Comparison of ENCODE assay signal across 26 cellular contexts in genomic region chr5:62298118-62298517, GRCh38. TPM values are rescaled to one million over a fixed set of nuclear protein-coding genes. Genes with fewer than 3 reads are reported as not detected.
DNase-seq lines count a peak whose midpoint lies in the region; ATAC-seq, FAIRE-seq and TF ChIP-seq lines count a peak whose summit lies in the region.
"Had no signal": no experiment of that assay in that cellular context is flagged by ENCODE, and none has a peak within 500 bp of the region (broad histone marks: within the 10 kb centered on the region; RNA-seq: fewer than 3 reads in every experiment).

No MANE protein-coding gene starts in this region.

- H3K27ac ChIP-seq in CD4-positive, alpha-beta T cell (ENCODE audit: low read depth, low read length), result no peak overlapping the region
- no peak overlapping the region for H3K27ac ChIP-seq in CD4-positive, alpha-beta memory T cell (ENCODE audit: low read depth, low read length)
- H3K27ac ChIP-seq in pancreas, result no peak overlapping the region

- intact Hi-C loops in CD4-positive, alpha-beta T cell (cut with DNase I, micrococcal nuclease), result loop anchor here in 1 of 2 experiments (2.0 kb wide), 1 partner anchor 41 kb away; no protein-coding TSS in a partner anchor
- intact Hi-C loops in CD4-positive, alpha-beta memory T cell (cut with micrococcal nuclease), result no loop called here
- intact Hi-C loops in pancreas (cut with DNase I), result no loop called here

- no peak for DNase-seq in CD4-positive, alpha-beta T cell
- no peak for DNase-seq in CD4-positive, alpha-beta memory T cell
- no peak for DNase-seq in naive thymus-derived CD8-positive, alpha-beta T cell
- DNase-seq in GM10248 (ENCODE audit: extremely low spot score) (no peak), NCI-H2107 treated with DMSO at 0.1 percent for 48 hours (lab: John Stamatoyannopoulos, UW; ENCODE audit: unreplicated experiment) (no peak), pancreas (no peak)
- DNase-seq: C1 segment of cervical spinal cord; Calu3; DND-41; HFFc6; KBM-7; MV-4-11; NCI-H1105; NCI-H146; NCI-H1930; NCI-H2107; NCI-H446 treated with DMSO at 0.1 percent for 48 hours; NCI-H526; NCI-H82; NK-92 treated with Interleukin-12 subunit alpha and Interleukin-12 subunit beta, amount 100 ng/mL, for 24 hours; PC-3; SK-N-SH had no signal

- CTCF ChIA-PET in CD4-positive, alpha-beta T cell (lab: Charles Lee), result interaction anchor here (1.9 kb wide), 1 partner anchor 8 kb away, joined by 4 read pairs; the partner anchor contains the start of gene KIF2A
- CTCF ChIA-PET in CD4-positive, alpha-beta memory T cell (lab: Charles Lee; ENCODE audit: partially characterized antibody), result interaction anchor here (1.0 to 1.8 kb wide), 4 partner anchors 10 to 74 kb away, joined by 3 to 8 read pairs (median 6); no protein-coding TSS in a partner anchor
- CTCF ChIA-PET in GM10248 (lab: Yijun Ruan, JAX), result interaction anchor here (0.9 to 1.6 kb wide), 2 partner anchors 13 to 17 kb away, joined by 3 read pairs; no protein-coding TSS in a partner anchor

- H3K4me1 Mint-ChIP-seq in CD4-positive, alpha-beta T cell (ENCODE audit: low read depth), result peaks cover 67% of the 10 kb centered on the region
- H3K4me1 Mint-ChIP-seq in CD4-positive, alpha-beta memory T cell, result peaks cover 37 to 75% (median 55%) of the 10 kb centered on the region in 4 donors
- H3K4me1 Mint-ChIP-seq in activated T-helper 17 cell treated with anti-CD3 and anti-CD28 coated beads, Interleukin-2, amount 50 U/mL, for 72 hours, result peaks cover 34% of the 10 kb centered on the region
- peaks cover 30 to 58% (median 50%) of the 10 kb centered on the region in 4 donors for H3K4me1 Mint-ChIP-seq in naive thymus-derived CD8-positive, alpha-beta T cell

- H3K36me3 Mint-ChIP-seq in CD4-positive, alpha-beta T cell (ENCODE audit: low read depth), result no peaks in the 10 kb centered on the region
- H3K36me3 Mint-ChIP-seq in CD4-positive, alpha-beta memory T cell, result peaks cover 1 to 3% of the 10 kb centered on the region in 2 donors
- no peaks in the 10 kb centered on the region for H3K36me3 Mint-ChIP-seq in activated T-helper 17 cell treated with anti-CD3 and anti-CD28 coated beads, Interleukin-2, amount 50 U/mL, for 72 hours (ENCODE audit: low read depth)
- H3K36me3 Mint-ChIP-seq in naive thymus-derived CD8-positive, alpha-beta T cell, result peaks cover 0 to 1% (median 0%) of the 10 kb centered on the region in 3 donors

- no peaks in the 10 kb centered on the region for H3K27me3 Mint-ChIP-seq in CD4-positive, alpha-beta T cell
- no peaks in the 10 kb centered on the region for H3K27me3 Mint-ChIP-seq in CD4-positive, alpha-beta memory T cell
- H3K27me3 Mint-ChIP-seq in activated T-helper 17 cell treated with anti-CD3 and anti-CD28 coated beads, Interleukin-2, amount 50 U/mL, for 72 hours, result no peaks in the 10 kb centered on the region
- H3K27me3 Mint-ChIP-seq in naive thymus-derived CD8-positive, alpha-beta T cell, result no peaks in the 10 kb centered on the region

- no peaks in the 10 kb centered on the region for H3K9me3 ChIP-seq in CD4-positive, alpha-beta T cell (ENCODE audit: control insufficient read depth, low read length)
- no peaks in the 10 kb centered on the region for H3K9me3 ChIP-seq in CD4-positive, alpha-beta memory T cell (ENCODE audit: control insufficient read depth in 1 of 2, low read length in 2 of 2)
- no peaks in the 10 kb centered on the region for H3K9me3 ChIP-seq in pancreas
- H3K9me3 ChIP-seq: HAP-1, SK-N-SH had no signal

- no peaks in the 10 kb centered on the region for H3K9me3 Mint-ChIP-seq in CD4-positive, alpha-beta T cell
- H3K9me3 Mint-ChIP-seq in CD4-positive, alpha-beta memory T cell, result peaks cover 0 to 4% (median under 1%) of the 10 kb centered on the region in 8 donors
- peaks cover 4% of the 10 kb centered on the region for H3K9me3 Mint-ChIP-seq in activated T-helper 17 cell treated with anti-CD3 and anti-CD28 coated beads, Interleukin-2, amount 50 U/mL, for 72 hours
- H3K9me3 Mint-ChIP-seq in naive thymus-derived CD8-positive, alpha-beta T cell, result peaks cover 0 to 12% (median 0%) of the 10 kb centered on the region in 9 donors
- H3K9me3 Mint-ChIP-seq: HFFc6 had no signal

- TF ChIP-seq CTCF in CD4-positive, alpha-beta T cell (IDR thresholded peaks at IDR 0.05), result no peak
- TF ChIP-seq CTCF in GM10248 (IDR thresholded peaks at IDR 0.05; ENCODE audit: control extremely low read depth, extremely low read depth, low read depth, missing control alignments), result no peak
- no peak for TF ChIP-seq CTCF in pancreas (IDR thresholded peaks at IDR 0.05)

- no peaks in the 10 kb centered on the region for H3K27me3 ChIP-seq in CD4-positive, alpha-beta T cell (ENCODE audit: control insufficient read depth, insufficient read depth, low read length)
- H3K27me3 ChIP-seq in CD4-positive, alpha-beta memory T cell (ENCODE audit: insufficient read depth, low read length), result no peaks in the 10 kb centered on the region
- H3K27me3 ChIP-seq in pancreas, result no peaks in the 10 kb centered on the region

- H3K4me1 ChIP-seq in CD4-positive, alpha-beta memory T cell (ENCODE audit: insufficient read depth, low read length), result peaks cover 53% of the 10 kb centered on the region
- no peaks in the 10 kb centered on the region for H3K4me1 ChIP-seq in pancreas
- H3K4me1 ChIP-seq: HAP-1 had no signal

- FAIRE-seq in pancreas (lab: Jason Lieb, UNC), result no peak
- FAIRE-seq: GM19239, HTR-8/SVneo had no signal

- ATAC-seq in CD4-positive, alpha-beta T cell (ENCODE audit: poor library complexity), result no peak
- no peak for ATAC-seq in activated T-helper 17 cell treated with anti-CD3 and anti-CD28 coated beads, Interleukin-2, amount 50 U/mL, for 72 hours (replicated peaks)
- ATAC-seq in naive thymus-derived CD8-positive, alpha-beta T cell, result no peak
- no peak for ATAC-seq in pancreas
- ATAC-seq: PC-3 had no signal

- POLR2A ChIA-PET in CD4-positive, alpha-beta T cell (lab: Charles Lee), result interaction anchor here (0.8 to 3.5 kb wide), 9 partner anchors 8 to 106 kb away, joined by 3 to 61 read pairs (median 3); partner anchors contain the start of genes DIMT1 and KIF2A
- POLR2A ChIA-PET in CD4-positive, alpha-beta memory T cell (lab: Charles Lee; ENCODE audit: partially characterized antibody), result interaction anchor here (1.2 to 4.7 kb wide), 4 partner anchors 7 to 29 kb away, joined by 3 to 40 read pairs (median 18); partner anchors contain the start of gene KIF2A
- POLR2A ChIA-PET in naive thymus-derived CD8-positive, alpha-beta T cell (lab: Charles Lee), result interaction anchor here (0.5 to 4.0 kb wide), 5 partner anchors 8 to 106 kb away, joined by 3 to 38 read pairs (median 4); partner anchors contain the start of genes DIMT1 and KIF2A
- POLR2A ChIA-PET in GM10248 (lab: Yijun Ruan, JAX), result no interaction called here

- 81 to 86% methylated on average over 3 of the region's 3 CpGs for WGBS in pancreas, 2 donors

- peak overlapping the region; percentile 88 for H3K27ac Mint-ChIP-seq in CD4-positive, alpha-beta T cell
- H3K27ac Mint-ChIP-seq in CD4-positive, alpha-beta memory T cell, result peak overlapping the region; percentile 35 to 75 (median 52)
- H3K27ac Mint-ChIP-seq in activated T-helper 17 cell treated with anti-CD3 and anti-CD28 coated beads, Interleukin-2, amount 50 U/mL, for 72 hours, result peak overlapping the region; percentile 79
- peak overlapping the region in 6 of 10 donors; percentile 28 to 93 (median 55) for H3K27ac Mint-ChIP-seq in naive thymus-derived CD8-positive, alpha-beta T cell
- H3K27ac Mint-ChIP-seq: HFFc6 had no signal

- no peak overlapping the region for H3K4me3 ChIP-seq in CD4-positive, alpha-beta memory T cell (ENCODE audit: low read length in 2 of 2)
- H3K4me3 ChIP-seq in pancreas, result no peak overlapping the region
- H3K4me3 ChIP-seq: HAP-1 had no signal

- H3K4me3 Mint-ChIP-seq in CD4-positive, alpha-beta T cell, result peak overlapping the region; percentile 31
- peak overlapping the region in 4 of 8 donors; percentile 24 to 80 (median 74) for H3K4me3 Mint-ChIP-seq in CD4-positive, alpha-beta memory T cell
- H3K4me3 Mint-ChIP-seq in activated T-helper 17 cell treated with anti-CD3 and anti-CD28 coated beads, Interleukin-2, amount 50 U/mL, for 72 hours, result peak overlapping the region; percentile 56
- peak overlapping the region in 5 of 10 donors; percentile 1 to 36 (median 24) for H3K4me3 Mint-ChIP-seq in naive thymus-derived CD8-positive, alpha-beta T cell
- H3K4me3 Mint-ChIP-seq: HFFc6 had no signal

- no peaks in the 10 kb centered on the region for H3K36me3 ChIP-seq in CD4-positive, alpha-beta memory T cell (ENCODE audit: insufficient read depth, low read length)
- H3K36me3 ChIP-seq in pancreas, result no peaks in the 10 kb centered on the region
- H3K36me3 ChIP-seq: HAP-1 had no signal

RNA-seq across cellular contexts. Expression of gene KIF2A, which starts 7.9 kb away (rescaled TPM):
- total RNA-seq in CD4-positive, alpha-beta T cell, result 10 to 100 TPM; 78.4 to 81.8 TPM
- total RNA-seq in CD4-positive, alpha-beta memory T cell, result 100 to 1,000 TPM; 151 to 157 TPM
- 100 to 1,000 TPM; 133 to 158 TPM for polyA plus RNA-seq in CD4-positive, alpha-beta memory T cell
- 100 to 1,000 TPM; 243 to 283 TPM for total RNA-seq in activated T-helper 17 cell treated with anti-CD3 and anti-CD28 coated beads, Interleukin-2, amount 50 U/mL, for 72 hours
- 100 to 1,000 TPM; 178 to 195 TPM for total RNA-seq in naive thymus-derived CD8-positive, alpha-beta T cell
- polyA plus RNA-seq in naive thymus-derived CD8-positive, alpha-beta T cell, result 100 to 1,000 TPM; 151 to 180 (median 173) TPM
- total RNA-seq in pancreas, result 10 to 100 TPM; 13.6 to 24.5 (median 16.6) TPM
- 1 to 10 TPM; 3.7 to 4.5 TPM for polyA plus RNA-seq in pancreas
